Comparison of ENCODE assay signal across 13 cellular contexts in the genomic region with DNA sequence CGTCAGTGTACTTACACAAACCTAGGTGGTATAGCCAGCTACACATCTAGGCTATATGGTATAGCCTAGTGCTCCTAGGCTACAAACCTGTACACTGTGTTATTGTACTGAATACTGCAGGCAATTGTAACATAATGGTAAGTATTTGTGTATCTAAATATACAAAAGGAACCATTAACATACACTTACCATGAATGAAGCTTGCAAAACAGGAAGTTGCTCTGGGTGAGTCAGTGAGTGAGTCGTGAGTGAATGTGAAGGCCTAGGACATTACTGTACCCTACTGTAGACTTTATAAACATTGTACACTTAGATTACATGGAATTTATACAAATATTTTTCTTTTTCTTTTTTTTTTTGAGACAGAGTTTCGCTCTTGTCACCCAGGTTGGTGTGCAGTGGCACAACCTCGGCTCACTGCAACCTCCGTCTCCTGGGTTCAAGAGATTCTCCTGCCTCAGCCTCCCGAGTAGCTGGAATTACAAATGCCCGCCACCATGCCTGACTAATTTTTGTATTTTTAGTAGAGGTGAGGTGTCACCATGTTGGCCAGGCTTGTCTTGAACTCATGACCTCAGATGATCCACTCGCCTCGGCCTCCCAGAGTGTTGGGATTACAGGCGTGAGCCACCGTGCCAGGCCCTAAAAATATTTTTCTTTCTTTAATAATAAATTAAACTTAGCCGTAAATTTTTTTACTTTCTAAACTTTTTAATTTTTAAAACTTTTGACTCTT. TPM values are rescaled to one million over a fixed set of nuclear protein-coding genes. Genes with fewer than 3 reads are reported as not detected.
A peak's percentile ranks its signal among the peaks of the same experiment; 100 is the strongest.
DNase-seq lines count a peak whose midpoint lies in the region; ATAC-seq and TF ChIP-seq lines count a peak whose summit lies in the region.
"Had no signal": no experiment of that assay in that cellular context is flagged by ENCODE, and none has a peak within 500 bp of the region (broad histone marks: within the 10 kb centered on the region; RNA-seq: fewer than 3 reads in every experiment).

No MANE protein-coding gene starts in this region.

- H3K79me2 ChIP-seq in PC-3 (ENCODE audit: low read length) (no peaks in the 10 kb centered on the region), OCI-LY7 (ENCODE audit: insufficient read depth, low read depth, low read length) (no peaks in the 10 kb centered on the region)

- H3K36me3 ChIP-seq in PC-3 (ENCODE audit: low read depth, low read length): no peaks in the 10 kb centered on the region
- H3K36me3 ChIP-seq in OCI-LY7 (ENCODE audit: insufficient read depth, low read length): no peaks in the 10 kb centered on the region
- H3K36me3 ChIP-seq: Peyer's patch had no signal

- TF ChIP-seq CTCF in PC-3 (conservative IDR thresholded peaks at IDR 0.05; ENCODE audit: low read depth, low read length) (no peak), OCI-LY7 (conservative IDR thresholded peaks at IDR 0.05; ENCODE audit: low read length) (no peak)

- no peaks in the 10 kb centered on the region for H3F3A ChIP-seq in PC-3 (ENCODE audit: low read length, unreplicated experiment)

- H3K4me1 ChIP-seq in PC-3 (ENCODE audit: insufficient read depth, low read length): peaks cover 45% of the 10 kb centered on the region
- no peaks in the 10 kb centered on the region for H3K4me1 ChIP-seq in OCI-LY7 (ENCODE audit: insufficient read depth, low read length, poor library complexity, severe bottlenecking)

- CTCF ChIA-PET in PC-3 (lab: Charles Lee): interaction anchor here (0.8 kb wide), 1 partner anchor 133 kb away, joined by 3 read pairs; no protein-coding TSS in a partner anchor
- CTCF ChIA-PET in OCI-LY7 (lab: Charles Lee; ENCODE audit: unreplicated experiment): no interaction called here

- H3K4me2 ChIP-seq in PC-3 (ENCODE audit: low read length): peak overlapping the region; percentile 39
- H3K4me2 ChIP-seq in OCI-LY7 (ENCODE audit: low read length): no peak overlapping the region

- intact Hi-C loops in PC-3 (cut with micrococcal nuclease) (no loop called here), OCI-LY7 (cut with micrococcal nuclease; ENCODE audit: unreplicated experiment) (no loop called here)
- intact Hi-C loops in dendritic cell treated with granulocyte-macrophage colony-stimulating factor and Interleukin-4, amounts not matched to agents 40 ng/mL and 50 ng/mL, for 4 days (cut with micrococcal nuclease): no loop called here

- H3K27ac Mint-ChIP-seq in dendritic cell treated with granulocyte-macrophage colony-stimulating factor and Interleukin-4, amounts not matched to agents 40 ng/mL and 50 ng/mL, for 4 days: no peak overlapping the region

- H3K4me1 Mint-ChIP-seq in dendritic cell treated with granulocyte-macrophage colony-stimulating factor and Interleukin-4, amounts not matched to agents 40 ng/mL and 50 ng/mL, for 4 days (ENCODE audit: low read depth): peaks cover 45% of the 10 kb centered on the region

- H3K36me3 Mint-ChIP-seq in dendritic cell treated with granulocyte-macrophage colony-stimulating factor and Interleukin-4, amounts not matched to agents 40 ng/mL and 50 ng/mL, for 4 days (ENCODE audit: low read depth): no peaks in the 10 kb centered on the region

- H3K9me2 ChIP-seq in PC-3 (replicated peaks; ENCODE audit: low read length): no peaks in the 10 kb centered on the region
- no peaks in the 10 kb centered on the region for H3K9me2 ChIP-seq in OCI-LY7 (ENCODE audit: insufficient read depth, low read length)

- POLR2A ChIA-PET in PC-3 (lab: Charles Lee; ENCODE audit: unreplicated experiment) (interaction anchor here (0.6 kb wide), 1 partner anchor 202 kb away, joined by 3 read pairs; no protein-coding TSS in a partner anchor), OCI-LY7 (lab: Charles Lee) (interaction anchor here (0.6 kb wide), 1 partner anchor 77 kb away, joined by 5 read pairs; no protein-coding TSS in a partner anchor)

- H3K4me3 Mint-ChIP-seq in dendritic cell treated with granulocyte-macrophage colony-stimulating factor and Interleukin-4, amounts not matched to agents 40 ng/mL and 50 ng/mL, for 4 days: peak overlapping the region; percentile 13

- H3K27me3 Mint-ChIP-seq in dendritic cell treated with granulocyte-macrophage colony-stimulating factor and Interleukin-4, amounts not matched to agents 40 ng/mL and 50 ng/mL, for 4 days: peaks cover 3% of the 10 kb centered on the region

- H3K9me3 Mint-ChIP-seq in dendritic cell treated with granulocyte-macrophage colony-stimulating factor and Interleukin-4, amounts not matched to agents 40 ng/mL and 50 ng/mL, for 4 days: peaks cover 4% of the 10 kb centered on the region

- peak overlapping the region; percentile 86 for H3K27ac ChIP-seq in PC-3 (ENCODE audit: low read length)
- H3K27ac ChIP-seq in OCI-LY7 (ENCODE audit: low read depth, low read length, poor library complexity, severe bottlenecking): no peak overlapping the region
- H3K27ac ChIP-seq: 22Rv1, Peyer's patch had no signal

- H3K9me3 ChIP-seq in PC-3 (ENCODE audit: low read length) (no peaks in the 10 kb centered on the region), OCI-LY7 (ENCODE audit: low read length) (no peaks in the 10 kb centered on the region)
- H3K9me3 ChIP-seq: Peyer's patch had no signal

- H2AFZ ChIP-seq in PC-3 (ENCODE audit: low read length) (peak overlapping the region; percentile 66), OCI-LY7 (ENCODE audit: low read length) (no peak overlapping the region)

- BruUV-seq in PC-3 (replicated peaks; lab: Mats Ljungman, UMichigan): no TSS peak
- BruUV-seq in OCI-LY7 (replicated peaks; lab: Mats Ljungman, UMichigan): no TSS peak

- H4K20me1 ChIP-seq in PC-3 (ENCODE audit: low read length) (no peaks in the 10 kb centered on the region), OCI-LY7 (ENCODE audit: insufficient read depth, low read length) (no peaks in the 10 kb centered on the region)

- H3K4me3 ChIP-seq in PC-3 (ENCODE audit: low read length) (no peak overlapping the region), OCI-LY7 (ENCODE audit: low read depth, low read length, poor library complexity, severe bottlenecking) (no peak overlapping the region)
- H3K4me3 ChIP-seq: Peyer's patch had no signal

- peak overlapping the region; percentile 38 for H3K9ac ChIP-seq in PC-3 (ENCODE audit: low read length)

- ATAC-seq in PC-3 (peak; percentile 85), GM19455 (IDR thresholded peaks at IDR 0.05; ENCODE audit: unreplicated experiment) (no peak), GM18858 (IDR thresholded peaks at IDR 0.05; ENCODE audit: unreplicated experiment) (no peak)

- peak; percentile 49 for DNase-seq in DMS153 (lab: John Stamatoyannopoulos, UW)
- no peak for DNase-seq in DMS153 treated with DMSO at 0.1 percent for 48 hours (lab: John Stamatoyannopoulos, UW; ENCODE audit: unreplicated experiment)
- DNase-seq in PC-3: peak; percentile 92
- DNase-seq in pulmonary artery endothelial cell (ENCODE audit: low read depth, low spot score): peak; percentile 53
- DNase-seq in OCI-LY7 (ENCODE audit: low spot score): no peak
- DNase-seq: Peyer's patch, substantia nigra had no signal

- H3K27me3 ChIP-seq in PC-3 (ENCODE audit: low read length): no peaks in the 10 kb centered on the region
- H3K27me3 ChIP-seq: Peyer's patch had no signal

RNA-seq across cellular contexts. Expression of a gene that starts 15.4 kb away (rescaled TPM):
- total RNA-seq in PC-3 (2014; rRNA removed): 0.44 and 0.86 TPM in 2 replicates
- 0.07 TPM in 2 replicates for total RNA-seq in pulmonary artery endothelial cell
- total RNA-seq in OCI-LY7 (2014; rRNA removed; shearing (Covaris generic)): not detected in 2 replicates
- not detected in 2 replicates for total RNA-seq in OCI-LY7 (2022)

RNA-seq across cellular contexts. Expression of a gene that starts 28.0 kb away (rescaled TPM):
- total RNA-seq in PC-3 (2014; rRNA removed) (not detected in 2 replicates), pulmonary artery endothelial cell (not detected in 2 replicates), OCI-LY7 (2022) (not detected in 2 replicates)
- not detected in 2 replicates for total RNA-seq in OCI-LY7 (2014; rRNA removed; shearing (Covaris generic))
- total RNA-seq: HT-29, lower leg skin, Peyer's patch had no signal

Comparison
In these comparisons a context has a peak if more than half of its experiments do, and no peak if none do; other contexts are left out.
1. DNase-seq: peak in DMS153 (single experiment), PC-3 (single experiment) and pulmonary artery endothelial cell (single experiment); none in DMS153 treated with DMSO at 0.1 percent for 48 hours (single experiment) and OCI-LY7 (single experiment).